ENCODE assay signal across 2 cellular contexts in genomic region chr4:147094228-147094627, GRCh38.
TF ChIP-seq lines count a peak whose summit lies in the region.

No MANE protein-coding gene starts in this region.

TF ChIP-seq in GM23338, 12 proteins besides CTCF, POLR2A, EP300 and RAD21:
- TF ChIP-seq ZNF331 (CRISPR knock-in tag; IDR thresholded peaks at IDR 0.05; ENCODE audit: low read depth) (no peak), CREB1 (CRISPR knock-in tag; IDR thresholded peaks at IDR 0.05; ENCODE audit: low read depth) (no peak), STAT1 (IDR thresholded peaks at IDR 0.05; ENCODE audit: unreplicated experiment) (no peak), ZNF462 (CRISPR knock-in tag; IDR thresholded peaks at IDR 0.05) (no peak)

TF ChIP-seq in liver, 16 proteins besides CTCF, POLR2A, EP300 and RAD21:
- TF ChIP-seq MAX (IDR thresholded peaks at IDR 0.05) (no peak), HNF4G (IDR thresholded peaks at IDR 0.05) (no peak), GABPA (IDR thresholded peaks at IDR 0.05 in 1 of 2, conservative IDR thresholded peaks at IDR 0.05 in 1 of 2) (no peak), JUND (IDR thresholded peaks at IDR 0.05) (no peak), TAF1 (conservative IDR thresholded peaks at IDR 0.05) (no peak), ZBTB33 (IDR thresholded peaks at IDR 0.05) (no peak), ATF3 (IDR thresholded peaks at IDR 0.05) (no peak), REST (IDR thresholded peaks at IDR 0.05) (no peak), FOXA2 (IDR thresholded peaks at IDR 0.05) (no peak), EGR1 (IDR thresholded peaks at IDR 0.05; ENCODE audit: low read depth in 2 of 2) (no peak), FOXA1 (IDR thresholded peaks at IDR 0.05) (no peak)
